In the genomic region with DNA sequence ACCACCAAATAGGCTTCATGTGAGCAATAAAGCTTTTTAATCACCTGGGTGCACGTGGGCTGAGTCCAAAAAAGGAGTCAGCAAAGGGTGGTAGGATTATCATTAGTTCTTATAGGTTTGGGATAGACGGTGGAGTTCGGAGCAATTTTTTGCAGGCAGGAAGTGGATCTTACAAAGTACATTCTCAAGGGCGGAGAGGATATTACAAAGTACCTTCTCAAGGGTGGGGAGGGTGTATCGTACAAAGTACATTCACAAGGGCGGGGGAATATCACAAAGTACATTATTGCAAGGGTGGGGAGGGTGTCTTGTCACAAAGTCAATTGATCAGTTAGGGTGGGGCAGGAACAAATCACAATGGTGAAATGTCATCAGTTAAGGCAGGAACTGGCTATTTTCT, we compare ENCODE assay signal across 18 cellular contexts. TPM values are rescaled to one million over a fixed set of nuclear protein-coding genes. Genes with fewer than 3 reads are reported as not detected.
DNase-seq lines count a peak whose midpoint lies in the region; ATAC-seq, FAIRE-seq and TF ChIP-seq lines count a peak whose summit lies in the region.
"Not testable (repeated sequence)": the region's sequence is repeated elsewhere in the genome, so short reads cannot be mapped to it uniquely, and the experiment has no call there.
"Had no signal": no experiment of that assay in that cellular context is flagged by ENCODE, and none has a peak within 500 bp of the region (broad histone marks: within the 10 kb centered on the region; RNA-seq: fewer than 3 reads in every experiment).

No MANE protein-coding gene starts in this region.

- not testable (repeated sequence) for H3K27me3 ChIP-seq in H9 (ENCODE audit: insufficient read depth, low read length); HCT116 (ENCODE audit: insufficient read depth, low read length); K562 (ENCODE audit: control insufficient read depth in 2 of 2, insufficient read depth in 2 of 2, low read length in 2 of 2); small intestine (ENCODE audit: control insufficient read depth in 2 of 2, insufficient read depth in 2 of 2, low read length in 2 of 2)

- H3K4me3 ChIP-seq in HCT116 (replicated peaks in 1 of 2; ENCODE audit: low read depth in 1 of 2, low read length in 2 of 2); K562; small intestine (ENCODE audit: low read depth in 1 of 2, low read length in 2 of 2): not testable (repeated sequence)

- not testable (repeated sequence) for H3K9me1 ChIP-seq in K562 (ENCODE audit: control insufficient read depth, insufficient read depth, low read length)

- H3K4me1 Mint-ChIP-seq in H9, result peaks cover 22 to 27% of the 10 kb centered on the region in 2 experiments

- H3K27ac Mint-ChIP-seq in H9, result not testable (repeated sequence)

- not testable (repeated sequence) for H2BK15ac ChIP-seq in H9 (ENCODE audit: low read depth, low read length)

- not testable (repeated sequence) for H3K4ac ChIP-seq in H9 (ENCODE audit: low read depth, low read length)

- H3K4me3 Mint-ChIP-seq in H9, result not testable (repeated sequence)

- H3K9me3 ChIP-seq in H9 (ENCODE audit: control insufficient read depth, low read depth, low read length); HCT116 (ENCODE audit: control insufficient read depth in 1 of 2, insufficient read depth in 1 of 2, low read depth in 1 of 2, low read length in 2 of 2); K562 (replicated peaks; ENCODE audit: control insufficient read depth, insufficient read depth, low read depth, low read length); small intestine (ENCODE audit: control insufficient read depth, low read depth): not testable (repeated sequence)

- not testable (repeated sequence) for BruUV-seq in HCT116 (replicated peaks; lab: Mats Ljungman, UMichigan); K562 (replicated peaks; lab: Mats Ljungman, UMichigan)

- H2BK120ac ChIP-seq in H9 (ENCODE audit: low read depth, low read length, poor library complexity, severe bottlenecking), result not testable (repeated sequence)

- peaks cover 33 to 36% of the 10 kb centered on the region in 2 experiments for H3K9me3 Mint-ChIP-seq in H9

- TF ChIP-seq EP300 in K562 (IDR thresholded peaks at IDR 0.05; ENCODE audit: low read length), result not testable (repeated sequence)

- ATAC-seq in HCT116, K562: not testable (repeated sequence)
- peak; percentile 19 for ATAC-seq in left colon

- intact Hi-C loops in HCT116 (cut with micrococcal nuclease); K562 (cut with micrococcal nuclease); left colon (cut with DNase I, micrococcal nuclease); posterior vena cava (cut with DNase I): not testable (repeated sequence)

- H3K23ac ChIP-seq in H9 (ENCODE audit: insufficient read length, low read depth, low read length), result not testable (repeated sequence)

- H2AFZ ChIP-seq in H9 (ENCODE audit: low read length); HCT116 (ENCODE audit: low read depth, low read length, poor library complexity, severe bottlenecking); K562 (ENCODE audit: low read depth, low read length): not testable (repeated sequence)

- not testable (repeated sequence) for H3K23me2 ChIP-seq in H9 (ENCODE audit: insufficient read length, low read depth, low read length, poor library complexity, severe bottlenecking)

- H3K4me2 ChIP-seq in H9 (ENCODE audit: insufficient read depth, insufficient read length, low read length); HCT116 (ENCODE audit: low read length); K562 (ENCODE audit: insufficient read depth, low read length): not testable (repeated sequence)

- TF ChIP-seq POLR2A in GM12891 (IDR thresholded peaks at IDR 0.05; ENCODE audit: low read depth, low read length); HCT116 (IDR thresholded peaks at IDR 0.05; ENCODE audit: borderline replicate concordance, extremely low read depth, insufficient read depth, insufficient read length); K562 (conservative IDR thresholded peaks at IDR 0.05): not testable (repeated sequence)

- WGBS in H9 (ENCODE audit: extremely low coverage, insufficient read length, low lambda C conversion rate), result no CpG with 5 or more reads among the region's 6 CpGs
- 35% methylated on average over 6 of the region's 6 CpGs for WGBS in K562 (ENCODE audit: insufficient coverage, low coverage, missing lambda C conversion rate)
- WGBS in small intestine, 3 donors, result 77 to 86% (median 81%) methylated on average over 6 of the region's 6 CpGs

- not testable (repeated sequence) for H3K36me3 ChIP-seq in HCT116 (ENCODE audit: control insufficient read depth in 1 of 2, insufficient read depth in 2 of 2, low read length in 2 of 2); K562 (ENCODE audit: control insufficient read depth, insufficient read depth, low read length); small intestine (ENCODE audit: control insufficient read depth in 2 of 2, insufficient read depth in 2 of 2, low read length in 2 of 2)

- in situ Hi-C loops in K562 (cut with MboI), result not testable (repeated sequence)

- not testable (repeated sequence) for TF ChIP-seq RAD21 in HCT116 (IDR thresholded peaks at IDR 0.05; ENCODE audit: low read depth); K562 (CRISPR knock-in tag; conservative IDR thresholded peaks at IDR 0.05 in 1 of 2, IDR thresholded peaks at IDR 0.05 in 1 of 2)

- H2BK12ac ChIP-seq in H9 (ENCODE audit: insufficient read length, low read depth, low read length), result not testable (repeated sequence)

- DNase-seq in GM12891 (ENCODE audit: insufficient read length, low spot score); H9; HCT116 (ENCODE audit: low read depth, low spot score); K562 (ENCODE audit: extremely low read depth in 1 of 4, low spot score in 3 of 4); left colon: not testable (repeated sequence)
- DNase-seq in posterior vena cava (ENCODE audit: low spot score) (peak; percentile 4), small intestine (peak; percentile 6)

- not testable (repeated sequence) for H3K27ac ChIP-seq in H9 (ENCODE audit: insufficient read length, low read depth, low read length); HCT116 (ENCODE audit: low read depth, low read length); K562 (ENCODE audit: extremely low read depth, low read depth, low read length); small intestine (ENCODE audit: low read depth in 1 of 2, low read length in 1 of 2)

- not testable (repeated sequence) for H4K8ac ChIP-seq in H9 (replicated peaks; ENCODE audit: insufficient read length, low read depth, low read length)

- H3K27me3 Mint-ChIP-seq in H9 (ENCODE audit: low read depth), result not testable (repeated sequence)

- H2AK5ac ChIP-seq in H9 (ENCODE audit: insufficient read length, low read length), result peak overlapping the region; percentile 75

- not testable (repeated sequence) for H2BK20ac ChIP-seq in H9 (ENCODE audit: low read depth, low read length, poor library complexity, severe bottlenecking)

- not testable (repeated sequence) for H3K14ac ChIP-seq in H9 (ENCODE audit: insufficient read depth, low read length)

- peaks cover 17 to 36% (median 26%) of the 10 kb centered on the region in 3 experiments for H3K36me3 Mint-ChIP-seq in H9 (ENCODE audit: insufficient read depth in 1 of 3, low read depth in 3 of 3)

- TF ChIP-seq CTCF in H9 (conservative IDR thresholded peaks at IDR 0.05); HCT116 (IDR thresholded peaks at IDR 0.05 in 2 of 3, conservative IDR thresholded peaks at IDR 0.05 in 1 of 3; ENCODE audit: borderline replicate concordance in 1 of 3, insufficient read depth in 1 of 3, low read depth in 2 of 3, low read length in 2 of 3); K562 (IDR thresholded peaks at IDR 0.05 in 2 of 3, conservative IDR thresholded peaks at IDR 0.05 in 1 of 3; ENCODE audit: insufficient read depth in 2 of 3, low read depth in 1 of 3, low read length in 3 of 3): not testable (repeated sequence)

- not testable (repeated sequence) for H3K9ac ChIP-seq in H9 (ENCODE audit: extremely low read depth, insufficient read length, low read length); HCT116 (ENCODE audit: low read length); K562 (ENCODE audit: insufficient read depth in 1 of 2, low read depth in 2 of 2, low read length in 2 of 2)

- not testable (repeated sequence) for H3T11ph ChIP-seq in H9 (ENCODE audit: low read length)

- not testable (repeated sequence) for H3K9me2 ChIP-seq in HCT116 (ENCODE audit: insufficient read depth)

- H4K5ac ChIP-seq in H9 (ENCODE audit: insufficient read length, low read depth, low read length), result not testable (repeated sequence)

- H3K79me2 ChIP-seq in H9 (ENCODE audit: insufficient read depth, low read length); HCT116 (ENCODE audit: insufficient read depth, low read length); K562 (ENCODE audit: control insufficient read depth, insufficient read depth, low read length): not testable (repeated sequence)

- RAD21 ChIA-PET in HCT116 (lab: Charles Lee; ENCODE audit: low non-redundant PET in 1 of 2, low total read pairs in 2 of 2, uncharacterized antibody in 2 of 2, unreplicated experiment in 2 of 2), result not testable (repeated sequence)

- POLR2A ChIA-PET in HCT116 (lab: Charles Lee); K562 (lab: Yijun Ruan, JAX): not testable (repeated sequence)

- not testable (repeated sequence) for H4K20me1 ChIP-seq in H9 (ENCODE audit: control insufficient read depth, insufficient read depth, insufficient read length); HCT116 (ENCODE audit: insufficient read depth); K562 (replicated peaks; ENCODE audit: control insufficient read depth, insufficient read depth, low read length)

- not testable (repeated sequence) for H3K18ac ChIP-seq in H9 (ENCODE audit: insufficient read length, low read depth, low read length)

- not testable (repeated sequence) for H3K79me1 ChIP-seq in H9 (ENCODE audit: insufficient read depth, low read depth, low read length, poor library complexity, severe bottlenecking)

- H4K91ac ChIP-seq in H9 (ENCODE audit: insufficient read length, low read depth, low read length), result not testable (repeated sequence)

- H3K4me1 ChIP-seq in H9 (ENCODE audit: insufficient read depth, low read length); HCT116 (ENCODE audit: control insufficient read depth in 1 of 2, insufficient read depth in 2 of 2, low read length in 2 of 2); K562 (replicated peaks in 1 of 2; ENCODE audit: control insufficient read depth in 2 of 2, insufficient read depth in 2 of 2, low read length in 2 of 2); small intestine (ENCODE audit: control insufficient read depth in 2 of 2, insufficient read depth in 1 of 2, low read depth in 1 of 2, low read length in 1 of 2): not testable (repeated sequence)

- H3K56ac ChIP-seq in H9 (ENCODE audit: insufficient read length, low read depth, low read length), result not testable (repeated sequence)

- not testable (repeated sequence) for H2BK5ac ChIP-seq in H9 (ENCODE audit: insufficient read length, low read length)

- FAIRE-seq in GM12891 (lab: Jason Lieb, UNC), result peak; percentile 23
- FAIRE-seq in K562 (lab: Jason Lieb, UNC); small intestine (lab: Jason Lieb, UNC): not testable (repeated sequence)

- CTCF ChIA-PET in HCT116 (lab: Charles Lee); K562 (lab: Yijun Ruan, JAX; ENCODE audit: low intra/inter-chr PET ratio): not testable (repeated sequence)

RNA-seq across cellular contexts. Expression of a gene that starts 8.6 kb away (rescaled TPM):
- not detected for polyA plus RNA-seq in GM12891 (2012; ENCODE audit: low read depth, missing spikeins)
- not detected in 2 replicates for total RNA-seq in H9 (2021)
- total RNA-seq in HCT116 (2021; ENCODE audit: unreplicated experiment), result not detected
- polyA plus RNA-seq in HCT116 (2012), result not detected in 2 replicates
- total RNA-seq in K562 (2011; cell fraction: chromatin; rRNA removed; ENCODE audit: low replicate concordance), result not detected in 2 replicates
- total RNA-seq in K562 (2011; cell fraction: nucleolus; rRNA removed), result not detected in 2 replicates
- not detected in 2 replicates for total RNA-seq in K562 (2011; cell fraction: nucleoplasm; rRNA removed)
- not detected in 2 replicates for total RNA-seq in K562 (2014; rRNA removed)
- not detected in 2 replicates for total RNA-seq in K562 (2014; rRNA removed; fragmentation: Illumina TruSeq; extraction: Trizol)
- not detected in 2 replicates for total RNA-seq in K562 (2015; rRNA removed; fragmentation: Illumina TruSeq; extraction: Trizol)
- not detected in 2 replicates for total RNA-seq in K562 (2021)
- not detected in 2 replicates for polyA plus RNA-seq in K562 (2011; rRNA removed)
- polyA plus RNA-seq in K562 (2011; cell fraction: cytosol; rRNA removed), result not detected in 2 replicates
- 0.04 TPM in 1 of 2 replicates, not detected in the other for polyA plus RNA-seq in K562 (2011; cell fraction: nucleus; rRNA removed)
- not detected in 2 replicates for polyA plus RNA-seq in K562 (2012)
- polyA plus RNA-seq in K562 (2014; fragmentation: Illumina TruSeq; extraction: Trizol), result not detected in 2 replicates
- polyA plus RNA-seq in K562 (2014; fragmentation: Nextera tagmentation; extraction: Ambion mirVana), result not detected
- polyA plus RNA-seq in K562 (2014; rRNA removed), result not detected in 2 replicates
- not detected in 2 replicates for polyA minus RNA-seq in K562 (2011; rRNA and poly(A)+ RNA removed)
- not detected in 2 replicates for polyA minus RNA-seq in K562 (2011; cell fraction: cytosol; rRNA and poly(A)+ RNA removed)
- not detected in 2 replicates for polyA minus RNA-seq in K562 (2011; cell fraction: nucleus; rRNA and poly(A)+ RNA removed)
- total RNA-seq in left colon, result not detected
- not detected for total RNA-seq in posterior vena cava
- polyA plus RNA-seq in small intestine, result not detected
- total RNA-seq: A172; A673; Caco-2; Calu3; CD4-positive, CD25-positive, alpha-beta regulatory T cell; Daoy had no signal
- polyA plus RNA-seq: AG04450; BJ; CD14-positive monocyte; CD4-positive, alpha-beta memory T cell; CD4-positive, CD25-positive, alpha-beta regulatory T cell; CD8-positive, alpha-beta memory T cell had no signal

RNA-seq across cellular contexts. Expression of a gene that starts 30.0 kb away (rescaled TPM):
- 1.6 TPM for polyA plus RNA-seq in GM12891 (2012; ENCODE audit: low read depth, missing spikeins)
- total RNA-seq in H9 (2021) (2.7 and 3.2 TPM in 2 replicates), HCT116 (2021; ENCODE audit: unreplicated experiment) (17.0 TPM), K562 (2014; rRNA removed) (6.8 and 10.3 TPM in 2 replicates), K562 (2014; rRNA removed; fragmentation: Illumina TruSeq; extraction: Trizol) (5.1 and 5.2 TPM in 2 replicates), K562 (2015; rRNA removed; fragmentation: Illumina TruSeq; extraction: Trizol) (6.6 and 6.7 TPM in 2 replicates), K562 (2021) (5.4 and 7.5 TPM in 2 replicates), left colon (100 to 1,000 TPM; 154 to 156 TPM), posterior vena cava (10 to 100 TPM; 17.2 to 40.4 TPM)
- 16.6 and 18.0 TPM in 2 replicates for polyA plus RNA-seq in HCT116 (2012)
- total RNA-seq in K562 (2011; cell fraction: chromatin; rRNA removed; ENCODE audit: low replicate concordance), result 9.4 and 13.7 TPM in 2 replicates
- total RNA-seq in K562 (2011; cell fraction: nucleolus; rRNA removed), result 16.6 and 18.8 TPM in 2 replicates
- total RNA-seq in K562 (2011; cell fraction: nucleoplasm; rRNA removed), result 16.1 and 20.8 TPM in 2 replicates
- polyA plus RNA-seq in K562 (2011; rRNA removed) (6.0 and 7.9 TPM in 2 replicates), K562 (2014; fragmentation: Illumina TruSeq; extraction: Trizol) (5.9 and 6.4 TPM in 2 replicates), K562 (2014; fragmentation: Nextera tagmentation; extraction: Ambion mirVana) (1 to 10 TPM; 1.3 to 1.9 TPM), K562 (2014; rRNA removed) (7.3 and 9.4 TPM in 2 replicates), small intestine (10 to 100 TPM; 11.4 to 26.8 (median 19.7) TPM)
- 5.6 and 13.1 TPM in 2 replicates for polyA plus RNA-seq in K562 (2011; cell fraction: cytosol; rRNA removed)
- polyA plus RNA-seq in K562 (2011; cell fraction: nucleus; rRNA removed), result 5.7 and 6.9 TPM in 2 replicates
- polyA plus RNA-seq in K562 (2012), result 5.4 and 7.8 TPM in 2 replicates
- polyA minus RNA-seq in K562 (2011; rRNA and poly(A)+ RNA removed), result 5.9 and 6.8 TPM in 2 replicates
- polyA minus RNA-seq in K562 (2011; cell fraction: cytosol; rRNA and poly(A)+ RNA removed), result 3.4 and 7.4 TPM in 2 replicates
- polyA minus RNA-seq in K562 (2011; cell fraction: nucleus; rRNA and poly(A)+ RNA removed), result 4.6 and 6.4 TPM in 2 replicates
